ENCODE assay signal across 12 cellular contexts in genomic region chr1:93579891-93580290, GRCh38.
DNase-seq lines count a peak whose midpoint lies in the region; ATAC-seq, FAIRE-seq and TF ChIP-seq lines count a peak whose summit lies in the region.
"Had no signal": no experiment of that assay in that cellular context is flagged by ENCODE, and none has a peak within 500 bp of the region (broad histone marks: within the 10 kb centered on the region; RNA-seq: fewer than 3 reads in every experiment).

No MANE protein-coding gene starts in this region.

- DNase-seq in A549 (ENCODE audit: low read depth in 1 of 2, low spot score in 1 of 2) = peak in 1 of 2 experiments; percentile 39
- DNase-seq in NCI-H226 = peak; percentile 42
- peak; percentile 59 for DNase-seq in epithelial cell of proximal tubule (ENCODE audit: low read depth)
- DNase-seq in mucosa of descending colon = peak; percentile 51 to 61 (median 57)
- DNase-seq in COLO668 (lab: John Stamatoyannopoulos, UW; ENCODE audit: unreplicated experiment) = no peak
- no peak for DNase-seq in GM19238 (ENCODE audit: insufficient read length, low spot score)
- no peak for DNase-seq in activated effector memory CD4-positive, alpha-beta T cell treated with Interleukin-2 at 50 U/mL for 16 hours
- no peak for DNase-seq in ecto neural progenitor cell (ENCODE audit: low spot score)
- DNase-seq: activated CD4-positive, alpha-beta T cell treated with anti-CD3 and anti-CD28 coated beads for 1 hour; effector CD8-positive, alpha-beta T cell; stimulated activated naive CD8-positive, alpha-beta T cell treated with anti-CD3 and anti-CD28 coated beads, Interleukin-15, Interleukin-2, amounts not matched to agents 100 U/mL and 50 U/mL, for 24 hours had no signal

- no peak for TF ChIP-seq POLR2A in A549 (IDR thresholded peaks at IDR 0.05; ENCODE audit: low read length)

- H3K4me3 ChIP-seq in A549 (no peak overlapping the region), epithelial cell of proximal tubule (ENCODE audit: low read depth, low read length) (no peak overlapping the region), mucosa of descending colon (no peak overlapping the region)
- H3K4me3 ChIP-seq: BLaER1 had no signal

- H3K9me3 ChIP-seq in A549 (no peaks in the 10 kb centered on the region), mucosa of descending colon (no peaks in the 10 kb centered on the region)
- H3K9me3 ChIP-seq: BLaER1 had no signal

- FAIRE-seq in A549 (lab: Jason Lieb, UNC) = no peak

- CTCF ChIA-PET in A549 (lab: Yijun Ruan, JAX) = interaction anchor here (2.1 kb wide), 1 partner anchor 265 kb away, joined by 6 read pairs; no protein-coding TSS in a partner anchor

- no peak for TF ChIP-seq RAD21 in A549 (conservative IDR thresholded peaks at IDR 0.05 in 1 of 2, IDR thresholded peaks at IDR 0.05 in 1 of 2)

- ATAC-seq in A549 = peak in 1 of 2 experiments; percentile 66; a peak in 3 of 6 replicates
- peak; percentile 44 for ATAC-seq in mucosa of descending colon
- ATAC-seq: stimulated activated naive CD8-positive, alpha-beta T cell treated with anti-CD3 and anti-CD28 coated beads, Interleukin-15, Interleukin-2, amounts not matched to agents 100 U/mL and 50 U/mL, for 24 hours had no signal

- intact Hi-C loops in mucosa of descending colon (cut with DNase I, micrococcal nuclease) = no loop called here

- WGBS in A549 (ENCODE audit: missing lambda C conversion rate) = 100% methylated on average over 2 of the region's 5 CpGs

- H3K27ac ChIP-seq in A549 = peak overlapping the region; percentile 56 to 83
- H3K27ac ChIP-seq: BLaER1 had no signal

- POLR2A ChIA-PET in A549 (lab: Yijun Ruan, JAX) = no interaction called here

- TF ChIP-seq CTCF in A549 (IDR thresholded peaks at IDR 0.05) = no peak
- TF ChIP-seq CTCF in epithelial cell of proximal tubule (conservative IDR thresholded peaks at IDR 0.05; ENCODE audit: low read depth, low read length) = no peak
- no peak for TF ChIP-seq CTCF in mucosa of descending colon (IDR thresholded peaks at IDR 0.05)

- no peak for TF ChIP-seq EP300 in A549 (IDR thresholded peaks at IDR 0.05)

- H3K36me3 ChIP-seq in mucosa of descending colon (ENCODE audit: low read depth) = peaks cover 4% of the 10 kb centered on the region

- H3K4me1 ChIP-seq in A549 = peaks cover 63% of the 10 kb centered on the region
- H3K4me1 ChIP-seq in mucosa of descending colon (ENCODE audit: low read depth) = peaks cover 28% of the 10 kb centered on the region
- H3K4me1 ChIP-seq: BLaER1 had no signal

- H3K4me2 ChIP-seq in A549 = peak overlapping the region; percentile 29
- H3K4me2 ChIP-seq: BLaER1 had no signal

TF ChIP-seq in A549, 52 proteins besides CTCF, POLR2A, EP300 and RAD21:
- TF ChIP-seq EHF (CRISPR knock-in tag; IDR thresholded peaks at IDR 0.05) = no peak
- TF ChIP-seq TFCP2L1 (CRISPR knock-in tag; IDR thresholded peaks at IDR 0.05) = no peak
- no peak for TF ChIP-seq ZSCAN20 (CRISPR knock-in tag; IDR thresholded peaks at IDR 0.05)
- no peak for TF ChIP-seq CHD4 (IDR thresholded peaks at IDR 0.05; ENCODE audit: borderline replicate concordance)
- no peak for TF ChIP-seq TP53 (CRISPR knock-in tag; IDR thresholded peaks at IDR 0.05)
- TF ChIP-seq CBX8 (IDR thresholded peaks at IDR 0.05) = no peak
- no peak for TF ChIP-seq PHF8 (IDR thresholded peaks at IDR 0.05; ENCODE audit: borderline replicate concordance, low read depth)
- no peak for TF ChIP-seq RARB (CRISPR knock-in tag; IDR thresholded peaks at IDR 0.05)
- TF ChIP-seq FOSL2 (IDR thresholded peaks at IDR 0.05) = no peak
- TF ChIP-seq FOSL2 (CRISPR knock-in tag; IDR thresholded peaks at IDR 0.05) = no peak; the same call in 1 of the 2 replicates
- TF ChIP-seq KDM1A (IDR thresholded peaks at IDR 0.05; ENCODE audit: low read depth) = no peak
- no peak for TF ChIP-seq JUN (IDR thresholded peaks at IDR 0.05)

Comparison
In these comparisons a context has a peak if more than half of its experiments do, and no peak if none do; other contexts are left out.
1. DNase-seq: peak in NCI-H226 (single experiment), epithelial cell of proximal tubule (single experiment) and mucosa of descending colon (3 of 3); none in COLO668 (single experiment), GM19238 (single experiment), activated effector memory CD4-positive, alpha-beta T cell treated with Interleukin-2 at 50 U/mL for 16 hours (single experiment) and ecto neural progenitor cell (single experiment).